In the genomic region with DNA sequence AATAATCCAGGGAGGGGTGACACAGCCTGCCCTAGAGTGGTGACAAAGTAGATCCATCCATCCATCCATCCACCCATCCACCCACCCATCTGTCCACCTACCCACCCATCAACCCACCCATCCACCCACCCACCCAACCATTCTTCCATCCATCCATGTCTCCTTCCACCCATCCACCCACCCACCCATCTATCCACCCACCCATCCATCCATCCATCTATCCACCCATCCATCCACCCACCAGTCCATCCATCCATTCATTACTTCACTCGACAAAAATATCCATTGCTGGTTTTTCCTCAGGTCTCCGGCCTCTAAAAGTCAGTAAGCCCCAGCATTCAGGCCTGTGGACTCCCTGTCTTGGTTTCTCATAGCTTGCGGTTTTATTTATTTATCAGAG, we compare ENCODE assay signal across 24 cellular contexts. TPM values are rescaled to one million over a fixed set of nuclear protein-coding genes. Genes with fewer than 3 reads are reported as not detected.
"Had no signal": no experiment of that assay in that cellular context is flagged by ENCODE, and none has a peak within 500 bp of the region (broad histone marks: within the 10 kb centered on the region; RNA-seq: fewer than 3 reads in every experiment).

No MANE protein-coding gene starts in this region.

- H3K27me3 ChIP-seq: pancreas, suprapubic skin, tibial nerve, uterus had no signal

- H3K36me3 Mint-ChIP-seq: immature natural killer cell; memory B cell; naive thymus-derived CD8-positive, alpha-beta T cell; stimulated activated effector memory CD8-positive, alpha-beta T cell treated with anti-CD3 and anti-CD28 coated beads, Interleukin-12 subunit alpha, Interleukin-12 subunit beta, amount 100 ng/mL, for 72 hours; type B pancreatic cell had no signal

- H3K4me3 ChIP-seq: left ventricle myocardium inferior, lung, pancreas, prostate gland, skin epidermis, suprapubic skin, thoracic aorta, tibial nerve, uterus had no signal

- H3K4me1 Mint-ChIP-seq: immature natural killer cell; memory B cell; neural crest cell; stimulated activated effector memory CD8-positive, alpha-beta T cell treated with anti-CD3 and anti-CD28 coated beads, Interleukin-12 subunit alpha, Interleukin-12 subunit beta, amount 100 ng/mL, for 72 hours had no signal

- DNase-seq: hypothalamus; immature natural killer cell; left ventricle myocardium inferior; retina; stimulated activated CD4-positive, alpha-beta T cell treated with anti-CD3 and anti-CD28 coated beads, Interleukin-4, amount 100 ng/mL, for 24 hours; stimulated activated naive CD4-positive, alpha-beta T cell; uterus had no signal

- H3K27ac ChIP-seq: left ventricle myocardium inferior, pancreas, prostate gland, skin epidermis, suprapubic skin, tibial nerve, uterus had no signal

- H3K9me3 ChIP-seq: left ventricle myocardium inferior, pancreas, prostate gland, suprapubic skin, thoracic aorta, tibial nerve, uterus had no signal

- H3K27ac Mint-ChIP-seq: immature natural killer cell; memory B cell; nephron; stimulated activated naive CD8-positive, alpha-beta T cell treated with anti-CD3 and anti-CD28 coated beads, Interleukin-15, Interleukin-2, amounts not matched to agents 100 ng/mL and 50 ng/mL, for 24 hours; type B pancreatic cell had no signal

- H3K4me3 Mint-ChIP-seq: immature natural killer cell; memory B cell; naive thymus-derived CD8-positive, alpha-beta T cell; nephron; neural crest cell; stimulated activated effector memory CD8-positive, alpha-beta T cell treated with anti-CD3 and anti-CD28 coated beads, Interleukin-12 subunit alpha, Interleukin-12 subunit beta, amount 100 ng/mL, for 72 hours; stimulated activated naive CD8-positive, alpha-beta T cell treated with anti-CD3 and anti-CD28 coated beads, Interleukin-15, Interleukin-2, amounts not matched to agents 100 ng/mL and 50 ng/mL, for 24 hours; type B pancreatic cell had no signal

- H3K27me3 Mint-ChIP-seq: memory B cell; naive thymus-derived CD8-positive, alpha-beta T cell; stimulated activated naive CD8-positive, alpha-beta T cell treated with anti-CD3 and anti-CD28 coated beads, Interleukin-15, Interleukin-2, amounts not matched to agents 100 ng/mL and 50 ng/mL, for 24 hours; type B pancreatic cell had no signal

- ATAC-seq: naive thymus-derived CD8-positive, alpha-beta T cell; pancreas; sciatic nerve; stimulated activated effector memory CD8-positive, alpha-beta T cell treated with anti-CD3 and anti-CD28 coated beads, Interleukin-12 subunit alpha, Interleukin-12 subunit beta, amount 100 ng/mL, for 72 hours had no signal

- FAIRE-seq: islet of Langerhans, pancreas had no signal

- H3K9me3 Mint-ChIP-seq: immature natural killer cell; memory B cell; naive thymus-derived CD8-positive, alpha-beta T cell; nephron; neural crest cell; stimulated activated effector memory CD8-positive, alpha-beta T cell treated with anti-CD3 and anti-CD28 coated beads, Interleukin-12 subunit alpha, Interleukin-12 subunit beta, amount 100 ng/mL, for 72 hours; stimulated activated naive CD8-positive, alpha-beta T cell treated with anti-CD3 and anti-CD28 coated beads, Interleukin-15, Interleukin-2, amounts not matched to agents 100 ng/mL and 50 ng/mL, for 24 hours; type B pancreatic cell had no signal

- H3K36me3 ChIP-seq: pancreas, prostate gland, suprapubic skin, uterus had no signal

- H3K4me1 ChIP-seq: left ventricle myocardium inferior, pancreas, prostate gland, uterus had no signal

RNA-seq across cellular contexts. Expression of gene ELN, which starts 43.1 kb away (rescaled TPM):
- total RNA-seq: kidney epithelial cell; naive thymus-derived CD8-positive, alpha-beta T cell had no signal
- polyA plus RNA-seq: immature natural killer cell; naive thymus-derived CD8-positive, alpha-beta T cell had no signal
